1 cellular context compared by ENCODE assay signal in the genomic region with DNA sequence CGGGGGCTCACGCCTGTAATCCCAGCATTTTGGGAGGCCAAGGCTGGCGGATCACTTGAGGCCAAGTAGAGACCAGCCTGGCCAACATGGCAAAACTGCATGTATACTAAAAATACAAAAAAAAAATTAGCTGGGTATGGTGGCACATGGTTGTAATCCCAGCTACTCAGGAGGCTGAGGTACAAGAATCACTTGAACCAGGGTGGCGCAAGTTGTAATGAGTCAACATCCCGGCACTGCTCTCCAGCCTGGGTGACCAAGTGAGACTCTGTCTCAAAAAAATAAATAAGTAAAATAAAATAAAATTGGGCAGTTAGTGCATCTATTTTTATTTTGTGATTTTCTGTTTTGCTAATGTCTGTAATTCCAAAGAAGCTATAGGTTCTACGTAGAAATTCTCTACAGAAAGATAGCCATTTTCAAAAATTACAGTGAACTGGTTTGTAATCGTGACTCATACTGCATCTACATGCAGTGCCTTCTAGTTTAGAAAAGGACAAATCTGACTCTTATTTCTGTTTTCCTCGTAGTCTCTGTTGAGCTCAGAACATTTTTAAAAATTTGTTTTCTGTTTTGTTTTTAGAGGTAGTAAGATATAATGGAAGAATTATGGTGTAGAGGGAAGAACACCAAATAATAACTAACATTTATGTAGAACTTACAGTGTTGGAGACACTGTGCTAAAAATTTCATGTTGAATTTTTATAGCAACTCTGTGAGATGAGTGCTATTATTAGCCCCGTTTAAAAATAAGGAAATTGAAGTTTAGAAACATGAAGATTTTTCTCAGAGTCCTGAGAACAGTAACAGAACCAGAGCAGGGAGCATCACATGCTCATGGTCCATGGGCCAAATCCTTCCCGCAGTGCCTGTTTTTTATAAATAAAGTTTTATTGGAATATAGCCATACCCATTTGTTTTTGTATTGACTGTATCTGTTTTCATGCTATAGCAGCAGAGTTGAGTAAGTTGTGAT.
TF ChIP-seq lines count a peak whose summit lies in the region.

No MANE protein-coding gene starts in this region.

TF ChIP-seq in H1, 55 proteins besides CTCF, POLR2A, EP300 and RAD21:
- TF ChIP-seq HDAC2 (IDR thresholded peaks at IDR 0.05; ENCODE audit: borderline replicate concordance in 1 of 2, low read depth in 2 of 2, low read length in 2 of 2) (no peak), JUND (IDR thresholded peaks at IDR 0.05; ENCODE audit: low read length) (no peak), ASH2L (IDR thresholded peaks at IDR 0.05; ENCODE audit: low read length) (no peak), SAP30 (IDR thresholded peaks at IDR 0.05; ENCODE audit: insufficient read depth, insufficient replicate concordance, low read length) (no peak), EZH2 (IDR thresholded peaks at IDR 0.05; ENCODE audit: low read depth, low read length, severe bottlenecking) (no peak)
- TF ChIP-seq, protein P1, sequence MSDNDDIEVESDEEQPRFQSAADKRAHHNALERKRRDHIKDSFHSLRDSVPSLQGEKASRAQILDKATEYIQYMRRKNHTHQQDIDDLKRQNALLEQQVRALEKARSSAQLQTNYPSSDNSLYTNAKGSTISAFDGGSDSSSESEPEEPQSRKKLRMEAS (IDR thresholded peaks at IDR 0.05): no peak
